In genomic region chr6:159999240-159999671, GRCh38 we compare ENCODE assay signal across 1 cellular context.
TF ChIP-seq lines count a peak whose summit lies in the region.

No MANE protein-coding gene starts in this region.

TF ChIP-seq in GM23338, 12 proteins besides CTCF, POLR2A, EP300 and RAD21 (continued from another document):
- TF ChIP-seq ZNF462 (CRISPR knock-in tag; IDR thresholded peaks at IDR 0.05) (no peak), ZNF114 (CRISPR knock-in tag; IDR thresholded peaks at IDR 0.05) (no peak), REST (IDR thresholded peaks at IDR 0.05; ENCODE audit: unreplicated experiment) (no peak), JUNB (IDR thresholded peaks at IDR 0.05; ENCODE audit: unreplicated experiment) (no peak)
